In genomic region chr2:74843371-74844298, GRCh38 we compare ENCODE assay signal across 8 cellular contexts. TPM values are rescaled to one million over a fixed set of nuclear protein-coding genes. Genes with fewer than 3 reads are reported as not detected.
DNase-seq lines count a peak whose midpoint lies in the region; ATAC-seq and TF ChIP-seq lines count a peak whose summit lies in the region.

No MANE protein-coding gene starts in this region.

- CTCF ChIA-PET in Panc1 (lab: Charles Lee) = no interaction called here

- TF ChIP-seq CTCF in heart left ventricle (IDR thresholded peaks at IDR 0.05) = no peak
- no peak for TF ChIP-seq CTCF in Panc1 (IDR thresholded peaks at IDR 0.05)
- no peak for TF ChIP-seq CTCF in chondrocyte (IDR thresholded peaks at IDR 0.05)
- no peak for TF ChIP-seq CTCF in neural crest cell (conservative IDR thresholded peaks at IDR 0.05)
- TF ChIP-seq CTCF in endodermal cell (conservative IDR thresholded peaks at IDR 0.05) = no peak

- H3K27me3 ChIP-seq in heart left ventricle = no peaks in the 10 kb centered on the region
- no peaks in the 10 kb centered on the region for H3K27me3 ChIP-seq in Panc1 (ENCODE audit: control insufficient read depth, insufficient read depth, low read length)
- H3K27me3 ChIP-seq in endodermal cell (ENCODE audit: control insufficient read depth, insufficient read depth, low read length, poor library complexity, severe bottlenecking) = no peaks in the 10 kb centered on the region

- no peaks in the 10 kb centered on the region for H3K9me3 Mint-ChIP-seq in chondrocyte (ENCODE audit: low read depth)
- H3K9me3 Mint-ChIP-seq in neural crest cell = no peaks in the 10 kb centered on the region
- H3K9me3 Mint-ChIP-seq in endodermal cell = no peaks in the 10 kb centered on the region

- WGBS in heart left ventricle, 4 donors = 27 to 41% (median 38%) methylated on average over 5 of the region's 5 CpGs
- 88 to 89% methylated on average over 3 to 5 of the region's 5 CpGs for WGBS in endodermal cell (ENCODE audit: insufficient coverage in 1 of 2, insufficient read length in 1 of 2), 2 experiments

- H3K27ac ChIP-seq in heart left ventricle (peak overlapping the region in 10 of 12 donors; percentile 17 to 90 (median 64)), Panc1 (ENCODE audit: low read length) (no peak overlapping the region; the same call in 1 of the 2 replicates), endodermal cell (ENCODE audit: low read depth, low read length) (no peak overlapping the region)

- no TSS peak for BruUV-seq in Panc1 (replicated peaks; lab: Mats Ljungman, UMichigan)

- H3K4me3 Mint-ChIP-seq in chondrocyte (ENCODE audit: unreplicated experiment) (peak overlapping the region; percentile 40), neural crest cell (peak overlapping the region; percentile 0), endodermal cell (no peak overlapping the region)

- no peaks in the 10 kb centered on the region for H3K36me3 ChIP-seq in heart left ventricle
- H3K36me3 ChIP-seq in Panc1 (ENCODE audit: control insufficient read depth, insufficient read depth, low read length) = no peaks in the 10 kb centered on the region
- H3K36me3 ChIP-seq in endodermal cell (ENCODE audit: control insufficient read depth, insufficient read depth, low read length) = no peaks in the 10 kb centered on the region

- H3K9me3 ChIP-seq in heart left ventricle (no peaks in the 10 kb centered on the region), Panc1 (ENCODE audit: control insufficient read depth, insufficient read depth, low read depth, low read length) (no peaks in the 10 kb centered on the region), endodermal cell (ENCODE audit: control insufficient read depth, low read length) (no peaks in the 10 kb centered on the region)

- H3K4me1 Mint-ChIP-seq in chondrocyte (ENCODE audit: low read depth) = peaks cover 58% of the 10 kb centered on the region
- peaks cover 30% of the 10 kb centered on the region for H3K4me1 Mint-ChIP-seq in neural crest cell
- H3K4me1 Mint-ChIP-seq in endodermal cell = peaks cover 25% of the 10 kb centered on the region

- POLR2A ChIA-PET in Panc1 (lab: Charles Lee) = no interaction called here

- intact Hi-C loops in heart left ventricle (cut with DNase I) = no loop called here
- intact Hi-C loops in Right ventricle myocardium inferior (cut with DNase I) = no loop called here
- intact Hi-C loops in Panc1 (cut with micrococcal nuclease; ENCODE audit: unreplicated experiment) = no loop called here

- H3K36me3 Mint-ChIP-seq in chondrocyte (ENCODE audit: low read depth) (peaks cover 1% of the 10 kb centered on the region), neural crest cell (ENCODE audit: low read depth) (no peaks in the 10 kb centered on the region), endodermal cell (ENCODE audit: low read depth) (peaks cover 4% of the 10 kb centered on the region)

- ATAC-seq in heart left ventricle (peak in 2 of 4 donors; percentile 18 to 33), Right ventricle myocardium inferior (no peak), HG02884 (IDR thresholded peaks at IDR 0.05; ENCODE audit: unreplicated experiment) (peak; percentile 89), Panc1 (peak; percentile 41; the same call in 1 of the 2 replicates)

- H3K27me3 Mint-ChIP-seq in chondrocyte (ENCODE audit: low read depth) (no peaks in the 10 kb centered on the region), neural crest cell (ENCODE audit: low read depth) (no peaks in the 10 kb centered on the region), endodermal cell (ENCODE audit: insufficient read depth) (no peaks in the 10 kb centered on the region)

- peaks cover 0 to 85% (median 37%) of the 10 kb centered on the region in 12 donors for H3K4me1 ChIP-seq in heart left ventricle
- peaks cover 13% of the 10 kb centered on the region; the same call in 1 of the 2 replicates for H3K4me1 ChIP-seq in Panc1 (ENCODE audit: control insufficient read depth, insufficient read depth, low read length)
- peaks cover 5% of the 10 kb centered on the region for H3K4me1 ChIP-seq in endodermal cell (ENCODE audit: control insufficient read depth, insufficient read depth, low read length)

- no peak for TF ChIP-seq POLR2A in heart left ventricle (IDR thresholded peaks at IDR 0.05)

- in situ Hi-C loops in Panc1 (cut with HindIII; ENCODE audit: low pct_unique_long_range_greater_than_20kb, low sequenced_read_pairs) = no loop called here

- H3K9ac ChIP-seq in endodermal cell (ENCODE audit: extremely low read depth, low read length, poor library complexity, severe bottlenecking) = no peak overlapping the region

- H3K4me3 ChIP-seq in heart left ventricle (no peak overlapping the region), Panc1 (ENCODE audit: low read depth in 2 of 2, low read length in 2 of 2) (no peak overlapping the region), endodermal cell (ENCODE audit: low read length) (no peak overlapping the region)

- H3K27ac Mint-ChIP-seq in chondrocyte (ENCODE audit: unreplicated experiment) = peak overlapping the region; percentile 97
- H3K27ac Mint-ChIP-seq in neural crest cell (ENCODE audit: unreplicated experiment) = peak overlapping the region; percentile 53
- no peak overlapping the region for H3K27ac Mint-ChIP-seq in endodermal cell

- DNase-seq in heart left ventricle (peak in 1 of 5 donors; percentile 50), Right ventricle myocardium inferior (ENCODE audit: missing footprints) (no peak), Panc1 (ENCODE audit: low read depth, low spot score) (no peak), chondrocyte (ENCODE audit: low spot score) (no peak), neural crest cell (ENCODE audit: low read depth, low spot score) (no peak), middle frontal gyrus (ENCODE audit: extremely low spot score, low spot score) (no peak), endodermal cell (no peak)

RNA-seq across cellular contexts. Expression of gene HK2, which starts 9.7 kb away (rescaled TPM):
- total RNA-seq in heart left ventricle = 10 to 100 TPM in 7 of 9 donors, 1 to 10 TPM in 2; 1.9 to 24.6 (median 16.3) TPM
- 10 to 100 TPM in 1 of 2 donors, 1 to 10 TPM in 1; 8.3 to 31.5 TPM for polyA plus RNA-seq in heart left ventricle
- total RNA-seq in Right ventricle myocardium inferior = 5.4 TPM
- 1.7 TPM for total RNA-seq in Panc1 (2021; ENCODE audit: unreplicated experiment)
- polyA plus RNA-seq in Panc1 (2012; ENCODE audit: insufficient read length) = 3.2 TPM
- 18.5 to 32.6 TPM (median 31.4 TPM) in 3 replicates for total RNA-seq in chondrocyte
- 40.1 and 43.3 TPM in 2 replicates for total RNA-seq in neural crest cell
- total RNA-seq in endodermal cell = 10 to 100 TPM; 21.5 to 31.5 TPM
- polyA plus RNA-seq in endodermal cell (2013, experiment 1 of 2) = 40.0 TPM
- 31.2 TPM for polyA plus RNA-seq in endodermal cell (2013, experiment 2 of 2)

Comparison
In these comparisons a context has a peak if more than half of its experiments do, and no peak if none do; other contexts are left out.
1. H3K27ac ChIP-seq: peak in heart left ventricle (10 of 12); none in Panc1 (single experiment) and endodermal cell (single experiment).